ENCODE assay signal across 1 cellular context in genomic region chr15:74891469-74891868, GRCh38.
A peak's percentile ranks its signal among the peaks of the same experiment; 100 is the strongest.
TF ChIP-seq lines count a peak whose summit lies in the region.

No MANE protein-coding gene starts in this region.

TF ChIP-seq in liver, 16 proteins besides CTCF, POLR2A, EP300 and RAD21 (continued from another document):
- TF ChIP-seq HNF4G (IDR thresholded peaks at IDR 0.05): peak; percentile 84
TF ChIP-seq in liver: peak in this region for 5.
